ENCODE assay signal across 31 cellular contexts in genomic region chr19:40335101-40335500, GRCh38. TPM values are rescaled to one million over a fixed set of nuclear protein-coding genes. Genes with fewer than 3 reads are reported as not detected.
"Had no signal": no experiment of that assay in that cellular context is flagged by ENCODE, and none has a peak within 500 bp of the region (broad histone marks: within the 10 kb centered on the region; RNA-seq: fewer than 3 reads in every experiment).

No MANE protein-coding gene starts in this region.

- H3K4me3 ChIP-seq: ascending aorta, breast epithelium, cardiac muscle cell, colonic mucosa, esophagus squamous epithelium, gastroesophageal sphincter had no signal

- H3K27ac ChIP-seq: ascending aorta, breast epithelium, cardiac muscle cell, colonic mucosa, epithelial cell of prostate, esophagus squamous epithelium, gastroesophageal sphincter had no signal

- H3K36me3 ChIP-seq: breast epithelium, colonic mucosa had no signal

- H3K4me1 ChIP-seq: ascending aorta, breast epithelium, colonic mucosa, gastroesophageal sphincter had no signal

- DNase-seq: activated CD4-positive, alpha-beta memory T cell treated with anti-CD3 and anti-CD28 coated beads for 36 hours; activated CD4-positive, alpha-beta T cell treated with anti-CD3 and anti-CD28 coated beads for 36 hours; activated CD4-positive, alpha-beta T cell treated with anti-CD3 and anti-CD28 coated beads, Interleukin-2, amount 10 ng/mL, durations not matched to agents 24 days and 14 days; activated CD4-positive, CD25-positive, alpha-beta regulatory T cell; activated CD4-positive, CD25-positive, alpha-beta regulatory T cell treated with anti-CD3 and anti-CD28 coated beads, Interleukin-2, amount 50 U/mL, for 72 hours; activated CD8-positive, alpha-beta memory T cell treated with anti-CD3 and anti-CD28 coated beads, Interleukin-2, amount 10 ng/mL, durations not matched to agents 7 days and 5 days; activated CD8-positive, alpha-beta memory T cell treated with anti-CD3 and anti-CD28 coated beads, Interleukin-2, amount 50 U/mL, for 4 hours; activated CD8-positive, alpha-beta T cell treated with anti-CD3 and anti-CD28 coated beads, Interleukin-2, amount 10 ng/mL, durations not matched to agents 7 days and 5 days; activated gamma-delta T cell; activated naive CD4-positive, alpha-beta T cell; activated naive CD4-positive, alpha-beta T cell treated with anti-CD3 and anti-CD28 coated beads, Interleukin-2, amount 10 ng/mL, durations not matched to agents 7 days and 5 days; activated naive CD8-positive, alpha-beta T cell treated with anti-CD3 and anti-CD28 coated beads, Interleukin-2, amount 10 ng/mL, durations not matched to agents 7 days and 5 days; activated T-cell treated with anti-CD3 and anti-CD28 coated beads, Interleukin-2, amount 50 U/mL, for 1 hour; activated T-cell treated with anti-CD3 and anti-CD28 coated beads, Interleukin-2, amount 50 U/mL, for 48 hours; central memory CD4-positive, alpha-beta T cell; cerebellar nuclear complex; colonic mucosa; effector CD4-positive, alpha-beta T cell; effector memory CD8-positive, alpha-beta T cell; esophagus squamous epithelium; foreskin melanocyte; T-helper 1 cell; T-helper 17 cell; T1000 had no signal

- H3K27me3 ChIP-seq: ascending aorta, breast epithelium, cardiac muscle cell, colonic mucosa, esophagus squamous epithelium, gastroesophageal sphincter had no signal

- H3K9me3 ChIP-seq: ascending aorta, breast epithelium, colonic mucosa, esophagus squamous epithelium, gastroesophageal sphincter had no signal

RNA-seq across cellular contexts. Expression of gene HIPK4, which starts 54.9 kb away (rescaled TPM):
- total RNA-seq: activated CD4-positive, alpha-beta memory T cell treated with anti-CD3 and anti-CD28 coated beads for 36 hours; activated CD4-positive, alpha-beta T cell treated with anti-CD3 and anti-CD28 coated beads, Interleukin-2, amount 10 ng/mL, durations not matched to agents 24 days and 14 days; activated CD8-positive, alpha-beta memory T cell treated with anti-CD3 and anti-CD28 coated beads, Interleukin-2, amount 10 ng/mL, durations not matched to agents 7 days and 5 days; activated naive CD4-positive, alpha-beta T cell treated with anti-CD3 and anti-CD28 coated beads, Interleukin-2, amount 50 U/mL, for 72 hours; ascending aorta; colonic mucosa; glomerular endothelial cell; T-helper 17 cell had no signal
